Comparison of ENCODE assay signal across 9 cellular contexts in genomic region chr1:225464851-225465792, GRCh38. TPM values are rescaled to one million over a fixed set of nuclear protein-coding genes. Genes with fewer than 3 reads are reported as not detected.
A peak's percentile ranks its signal among the peaks of the same experiment; 100 is the strongest.
DNase-seq lines count a peak whose midpoint lies in the region; ATAC-seq and TF ChIP-seq lines count a peak whose summit lies in the region.
"Had no signal": no experiment of that assay in that cellular context is flagged by ENCODE, and none has a peak within 500 bp of the region (broad histone marks: within the 10 kb centered on the region; RNA-seq: fewer than 3 reads in every experiment).

No MANE protein-coding gene starts in this region.

- no peaks in the 10 kb centered on the region for H3K9me3 Mint-ChIP-seq in activated CD4-positive, alpha-beta T cell treated with anti-CD3 and anti-CD28 coated beads, Interleukin-2, amount 10 ng/mL, durations not matched to agents 24 days and 14 days

- H3K4me1 ChIP-seq in OCI-LY7 (ENCODE audit: insufficient read depth, low read length, poor library complexity, severe bottlenecking) (peaks cover 57% of the 10 kb centered on the region), esophagus muscularis mucosa (peaks cover 60 to 74% (median 68%) of the 10 kb centered on the region in 4 donors), psoas muscle (peaks cover 1% of the 10 kb centered on the region)

- H3K27ac ChIP-seq in OCI-LY7 (ENCODE audit: low read depth, low read length, poor library complexity, severe bottlenecking) (peak overlapping the region; percentile 10), esophagus muscularis mucosa (replicated peaks in 1 of 4) (peak overlapping the region in 3 of 4 donors; percentile 51 to 55 (median 51)), psoas muscle (peak overlapping the region; percentile 16), caudate nucleus (ENCODE audit: low read depth, low read length) (no peak overlapping the region)
- H3K27ac ChIP-seq: HL-60 had no signal

- H3K27me3 ChIP-seq in esophagus muscularis mucosa (no peaks in the 10 kb centered on the region), psoas muscle (ENCODE audit: insufficient read depth in 3 of 3, low read length in 2 of 3) (no peaks in the 10 kb centered on the region)

- H3K27ac Mint-ChIP-seq in activated CD4-positive, alpha-beta T cell treated with anti-CD3 and anti-CD28 coated beads, Interleukin-2, amount 10 ng/mL, durations not matched to agents 24 days and 14 days, result peak overlapping the region; percentile 87

- H3K36me3 ChIP-seq in OCI-LY7 (ENCODE audit: insufficient read depth, low read length) (no peaks in the 10 kb centered on the region), esophagus muscularis mucosa (no peaks in the 10 kb centered on the region), psoas muscle (ENCODE audit: insufficient read depth in 1 of 2, low read depth in 1 of 2) (no peaks in the 10 kb centered on the region)

- no peaks in the 10 kb centered on the region for H3K79me2 ChIP-seq in OCI-LY7 (ENCODE audit: insufficient read depth, low read depth, low read length)

- CTCF ChIA-PET in OCI-LY7 (lab: Charles Lee; ENCODE audit: unreplicated experiment), result interaction anchor here (0.5 to 1.0 kb wide), 2 partner anchors 14 to 39 kb away, joined by 3 read pairs; no protein-coding TSS in a partner anchor

- H4K20me1 ChIP-seq in OCI-LY7 (ENCODE audit: insufficient read depth, low read length), result no peaks in the 10 kb centered on the region

- ATAC-seq in psoas muscle, result no peak
- no peak for ATAC-seq in GM18861 (IDR thresholded peaks at IDR 0.05; ENCODE audit: unreplicated experiment)

- BruUV-seq in OCI-LY7 (replicated peaks; lab: Mats Ljungman, UMichigan), result no TSS peak

- H2AFZ ChIP-seq in OCI-LY7 (ENCODE audit: low read length), result peak overlapping the region; percentile 50

- no peaks in the 10 kb centered on the region for H3K27me3 Mint-ChIP-seq in activated CD4-positive, alpha-beta T cell treated with anti-CD3 and anti-CD28 coated beads, Interleukin-2, amount 10 ng/mL, durations not matched to agents 24 days and 14 days

- POLR2A ChIA-PET in OCI-LY7 (lab: Charles Lee), result interaction anchor here (0.7 to 2.8 kb wide), 3 partner anchors 10 to 46 kb away, joined by 3 to 7 read pairs (median 3); no protein-coding TSS in a partner anchor

- H3K4me2 ChIP-seq in OCI-LY7 (ENCODE audit: low read length), result peak overlapping the region; percentile 28; the same call in 1 of the 2 replicates

- DNase-seq in activated CD4-positive, alpha-beta T cell treated with anti-CD3 and anti-CD28 coated beads, Interleukin-2, amount 10 ng/mL, durations not matched to agents 24 days and 14 days, result peak; percentile 55
- no peak for DNase-seq in activated CD4-positive, alpha-beta T cell treated with anti-CD3 and anti-CD28 coated beads for 4 hours
- DNase-seq in OCI-LY7 (ENCODE audit: low spot score) (no peak), esophagus muscularis mucosa (ENCODE audit: extremely low spot score) (no peak), psoas muscle (peak in 1 of 2 donors; percentile 46), caudate nucleus (lab: John Stamatoyannopoulos, UW) (no peak), 8988T (no peak)

- H3K4me1 Mint-ChIP-seq in activated CD4-positive, alpha-beta T cell treated with anti-CD3 and anti-CD28 coated beads, Interleukin-2, amount 10 ng/mL, durations not matched to agents 24 days and 14 days, result peaks cover 49% of the 10 kb centered on the region

- no peak for TF ChIP-seq POLR2A in esophagus muscularis mucosa (IDR thresholded peaks at IDR 0.05; ENCODE audit: low read depth)

- H3K36me3 Mint-ChIP-seq in activated CD4-positive, alpha-beta T cell treated with anti-CD3 and anti-CD28 coated beads, Interleukin-2, amount 10 ng/mL, durations not matched to agents 24 days and 14 days (ENCODE audit: low read depth), result no peaks in the 10 kb centered on the region

- TF ChIP-seq CTCF in OCI-LY7 (conservative IDR thresholded peaks at IDR 0.05; ENCODE audit: low read length) (no peak), esophagus muscularis mucosa (IDR thresholded peaks at IDR 0.05) (no peak), psoas muscle (IDR thresholded peaks at IDR 0.05) (no peak)

- no peaks in the 10 kb centered on the region for H3K9me2 ChIP-seq in OCI-LY7 (ENCODE audit: insufficient read depth, low read length)

- no peak for TF ChIP-seq EP300 in esophagus muscularis mucosa (IDR thresholded peaks at IDR 0.05)

- WGBS in esophagus muscularis mucosa, result 62% methylated on average over 14 of the region's 15 CpGs
- 57 to 64% (median 63%) methylated on average over 15 of the region's 15 CpGs for WGBS in psoas muscle, 3 donors

- H3K9me3 ChIP-seq in OCI-LY7 (ENCODE audit: low read length) (no peaks in the 10 kb centered on the region), esophagus muscularis mucosa (no peaks in the 10 kb centered on the region), psoas muscle (no peaks in the 10 kb centered on the region)

- intact Hi-C loops in activated CD4-positive, alpha-beta T cell treated with anti-CD3 and anti-CD28 coated beads, Interleukin-2, amount 10 ng/mL, durations not matched to agents 24 days and 14 days (cut with micrococcal nuclease), result no loop called here
- intact Hi-C loops in OCI-LY7 (cut with micrococcal nuclease; ENCODE audit: unreplicated experiment) (loop anchor here (5.0 kb wide), 1 partner anchor 597 kb away; the partner anchor contains the start of gene H3-3A), esophagus muscularis mucosa (cut with DNase I) (no loop called here), psoas muscle (cut with DNase I) (no loop called here)

- H3K4me3 ChIP-seq in OCI-LY7 (ENCODE audit: low read depth, low read length, poor library complexity, severe bottlenecking) (no peak overlapping the region), esophagus muscularis mucosa (no peak overlapping the region), psoas muscle (no peak overlapping the region)

- H3K4me3 Mint-ChIP-seq in activated CD4-positive, alpha-beta T cell treated with anti-CD3 and anti-CD28 coated beads, Interleukin-2, amount 10 ng/mL, durations not matched to agents 24 days and 14 days, result peak overlapping the region; percentile 34

RNA-seq across cellular contexts. Expression of gene LBR, which starts 37.3 kb away (rescaled TPM):
- 189 and 195 TPM in 2 replicates for total RNA-seq in activated CD4-positive, alpha-beta T cell treated with anti-CD3 and anti-CD28 coated beads, Interleukin-2, amount 10 ng/mL, durations not matched to agents 24 days and 14 days
- 110 and 117 TPM in 2 replicates for total RNA-seq in OCI-LY7 (2014; rRNA removed; shearing (Covaris generic))
- total RNA-seq in OCI-LY7 (2022) (288 and 297 TPM in 2 replicates), esophagus muscularis mucosa (100 to 1,000 TPM in 1 of 4 donors, 10 to 100 TPM in 3; 82.3 to 157 (median 85.1) TPM), psoas muscle (10 to 100 TPM; 11.6 to 22.8 (median 15.8) TPM)
- polyA plus RNA-seq in psoas muscle, result 10 to 100 TPM in 2 of 3 donors, 1 to 10 TPM in 1; 6.8 to 15.6 (median 10.6) TPM
